Comparison of ENCODE assay signal across 12 cellular contexts in the genomic region with DNA sequence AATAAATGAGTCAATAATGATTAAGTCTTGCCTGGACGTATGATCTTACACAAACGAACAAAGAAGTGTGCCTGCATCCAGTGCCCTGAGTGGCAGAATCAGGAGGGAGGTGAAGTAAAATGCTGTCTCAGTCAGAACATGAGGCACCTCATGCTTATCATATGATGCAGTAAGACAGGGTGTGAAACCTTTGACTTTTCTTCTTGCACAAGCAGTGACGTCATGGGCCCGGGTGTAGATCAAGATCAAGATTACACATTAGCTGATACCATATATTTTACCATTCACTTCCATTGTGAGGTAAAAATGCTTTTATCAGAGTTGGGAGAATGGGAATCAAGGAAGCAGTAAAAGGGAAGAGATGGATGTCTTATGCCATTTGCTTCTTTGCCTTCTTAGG.
DNase-seq lines count a peak whose midpoint lies in the region; TF ChIP-seq lines count a peak whose summit lies in the region.
"Had no signal": no experiment of that assay in that cellular context is flagged by ENCODE, and none has a peak within 500 bp of the region (broad histone marks: within the 10 kb centered on the region; RNA-seq: fewer than 3 reads in every experiment).

No MANE protein-coding gene starts in this region.

- H3K36me3 Mint-ChIP-seq in nephron progenitor cell (ENCODE audit: low read depth), result no peaks in the 10 kb centered on the region
- H3K36me3 Mint-ChIP-seq: CD14-positive monocyte; CD8-positive, alpha-beta T cell; IgD-negative memory B cell had no signal

- peak; percentile 17 for DNase-seq in ELR (ENCODE audit: low read depth)
- peak; percentile 31 for DNase-seq in HS-5 (ENCODE audit: low read depth)
- DNase-seq in epithelial cell of esophagus (ENCODE audit: low read depth), result peak; percentile 2
- DNase-seq in NCI-H82 (lab: John Stamatoyannopoulos, UW), result no peak
- DNase-seq in NCI-H2171 treated with DMSO at 0.1 percent for 48 hours (lab: John Stamatoyannopoulos, UW), result no peak
- no peak for DNase-seq in nephron progenitor cell
- DNase-seq: CD8-positive, alpha-beta T cell; COR-L47; DND-41 had no signal

- no peak overlapping the region for H3K4me3 Mint-ChIP-seq in nephron progenitor cell
- H3K4me3 Mint-ChIP-seq: CD14-positive monocyte; CD8-positive, alpha-beta T cell; IgD-negative memory B cell had no signal

- no peaks in the 10 kb centered on the region for H3K4me1 Mint-ChIP-seq in nephron progenitor cell
- H3K4me1 Mint-ChIP-seq: CD14-positive monocyte, IgD-negative memory B cell had no signal

- no peak overlapping the region for H3K4me3 ChIP-seq in epithelial cell of esophagus (ENCODE audit: low read length)
- H3K4me3 ChIP-seq: A549 had no signal

- H3K27ac Mint-ChIP-seq in nephron progenitor cell, result no peak overlapping the region
- H3K27ac Mint-ChIP-seq: CD14-positive monocyte; CD8-positive, alpha-beta T cell; IgD-negative memory B cell had no signal

- TF ChIP-seq CTCF in epithelial cell of esophagus (IDR thresholded peaks at IDR 0.05; ENCODE audit: insufficient read depth, low read depth, low read length, missing control alignments) (no peak), nephron progenitor cell (IDR thresholded peaks at IDR 0.05) (no peak)

- no peaks in the 10 kb centered on the region for H3K27me3 Mint-ChIP-seq in nephron progenitor cell (ENCODE audit: low read depth, poor library complexity)
- H3K27me3 Mint-ChIP-seq: IgD-negative memory B cell had no signal

- no peaks in the 10 kb centered on the region for H3K9me3 Mint-ChIP-seq in nephron progenitor cell

Comparison
In these comparisons a context has a peak if more than half of its experiments do, and no peak if none do; other contexts are left out.
1. DNase-seq: peak in ELR (single experiment), HS-5 (single experiment) and epithelial cell of esophagus (single experiment); none in NCI-H82 (single experiment), NCI-H2171 treated with DMSO at 0.1 percent for 48 hours (single experiment) and nephron progenitor cell (single experiment).